20 cellular contexts compared by ENCODE assay signal in the genomic region with DNA sequence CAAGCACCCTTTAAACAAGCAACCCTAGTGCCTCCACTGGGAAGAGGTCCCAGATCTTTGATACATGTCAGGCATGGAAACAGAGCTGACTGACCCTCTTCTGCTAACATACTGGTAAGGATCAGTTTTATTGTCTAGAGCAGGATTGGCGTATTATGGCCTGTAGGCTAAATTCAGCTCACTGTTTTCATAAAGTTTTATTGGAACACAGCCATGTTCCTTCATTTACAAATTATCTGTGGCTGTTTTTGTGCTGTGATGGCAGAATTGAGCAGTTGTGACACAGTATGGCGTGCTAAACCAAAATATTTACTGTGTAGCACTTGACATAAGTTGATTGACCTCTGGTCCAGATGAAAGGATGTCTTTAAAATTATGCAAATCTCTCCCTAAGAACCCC.
"Had no signal": no experiment of that assay in that cellular context is flagged by ENCODE, and none has a peak within 500 bp of the region (broad histone marks: within the 10 kb centered on the region; RNA-seq: fewer than 3 reads in every experiment).

No MANE protein-coding gene starts in this region.

- H3K27ac ChIP-seq: ascending aorta, breast epithelium, colonic mucosa, epithelial cell of prostate, esophagus squamous epithelium, gastroesophageal sphincter, VCaP had no signal

- H3K4me3 ChIP-seq: ascending aorta, breast epithelium, colonic mucosa, esophagus squamous epithelium, gastroesophageal sphincter had no signal

- H3K36me3 ChIP-seq: ascending aorta, breast epithelium, colonic mucosa had no signal

- ATAC-seq: activated T-cell treated with anti-CD3 and anti-CD28 coated beads, Interleukin-2, amount 50 U/mL, for 72 hours; gastroesophageal sphincter; T-cell had no signal

- DNase-seq: activated CD4-positive, alpha-beta memory T cell treated with anti-CD3 and anti-CD28 coated beads, Interleukin-2, amount 10 ng/mL, durations not matched to agents 7 days and 5 days; activated CD4-positive, alpha-beta T cell treated with anti-CD3 and anti-CD28 coated beads for 1 hour; activated CD4-positive, alpha-beta T cell treated with anti-CD3 and anti-CD28 coated beads, Interleukin-2, amount 50 U/mL, for 4 hours; activated CD8-positive, alpha-beta memory T cell treated with anti-CD3 and anti-CD28 coated beads, Interleukin-2, amount 50 U/mL, for 48 hours; activated gamma-delta T cell; activated naive CD4-positive, alpha-beta T cell; activated naive CD8-positive, alpha-beta T cell treated with anti-CD3 and anti-CD28 coated beads, Interleukin-2, amount 10 ng/mL, durations not matched to agents 7 days and 5 days; activated T-cell treated with anti-CD3 and anti-CD28 coated beads for 4 hours; activated T-cell treated with anti-CD3 and anti-CD28 coated beads, Interleukin-2, amount 50 U/mL, for 24 hours; effector CD8-positive, alpha-beta T cell; esophagus squamous epithelium; T-helper 9 cell had no signal

- H3K4me1 ChIP-seq: ascending aorta, breast epithelium, colonic mucosa, esophagus squamous epithelium, gastroesophageal sphincter had no signal

- H3K27me3 ChIP-seq: ascending aorta, breast epithelium, colonic mucosa, esophagus squamous epithelium, gastroesophageal sphincter had no signal

- H3K9me3 ChIP-seq: ascending aorta, breast epithelium, colonic mucosa, esophagus squamous epithelium, gastroesophageal sphincter had no signal
